Comparison of ENCODE assay signal across 26 cellular contexts in the genomic region with DNA sequence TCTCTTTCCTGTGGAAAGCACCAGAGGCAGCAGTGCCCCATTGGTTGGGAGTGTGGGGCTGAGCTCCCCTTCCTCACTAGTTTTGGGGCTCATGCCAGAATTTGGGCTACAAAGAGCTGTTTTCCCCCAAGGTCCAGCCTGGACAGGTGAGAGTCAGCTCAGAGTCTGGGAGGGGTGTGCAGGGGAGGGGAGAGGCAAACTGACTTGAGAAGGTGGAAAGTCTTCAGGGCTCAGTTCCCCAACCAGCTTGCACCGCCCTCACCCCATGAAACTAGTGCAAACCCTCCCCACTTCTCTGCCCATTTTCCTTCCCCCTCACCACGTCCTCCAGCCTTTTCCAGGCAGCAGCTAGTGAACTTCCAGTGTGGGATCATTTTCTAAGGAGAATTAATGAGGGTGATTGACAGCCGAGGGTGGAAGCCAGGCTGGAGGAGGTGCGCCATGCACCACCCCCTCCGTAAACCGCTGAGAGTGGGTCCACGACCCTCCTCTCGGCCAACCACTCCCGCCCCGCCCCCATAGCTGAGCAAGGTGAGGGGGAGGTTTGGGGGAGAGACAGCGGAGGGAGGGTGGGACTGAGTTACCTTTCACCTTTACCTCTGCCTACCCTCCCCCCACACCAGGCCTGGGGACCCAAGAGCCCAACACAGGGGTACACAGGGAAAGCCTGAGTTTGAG. TPM values are rescaled to one million over a fixed set of nuclear protein-coding genes. Genes with fewer than 3 reads are reported as not detected.
"Had no signal": no experiment of that assay in that cellular context is flagged by ENCODE, and none has a peak within 500 bp of the region (broad histone marks: within the 10 kb centered on the region; RNA-seq: fewer than 3 reads in every experiment).

No MANE protein-coding gene starts in this region.

- H3K36me3 ChIP-seq: brain microvascular endothelial cell, colonic mucosa, left lung, suprapubic skin, transverse colon had no signal

- H3K9me3 Mint-ChIP-seq: central memory CD8-positive, alpha-beta T cell; endodermal cell; stimulated activated naive CD8-positive, alpha-beta T cell treated with anti-CD3 and anti-CD28 coated beads, Interleukin-15, amount 100 ng/mL, for 72 hours had no signal

- DNase-seq: activated CD4-positive, alpha-beta T cell treated with anti-CD3 and anti-CD28 coated beads for 48 hours; activated CD8-positive, alpha-beta memory T cell treated with anti-CD3 and anti-CD28 coated beads, Interleukin-2, amount 50 U/mL, for 4 hours; activated effector memory CD4-positive, alpha-beta T cell treated with Interleukin-2 at 50 U/mL for 16 hours; activated naive CD4-positive, alpha-beta T cell treated with anti-CD3 and anti-CD28 coated beads, Interleukin-2, amount 50 U/mL, for 16 hours; activated T-cell treated with anti-CD3 and anti-CD28 coated beads, Interleukin-2, amount 50 U/mL, for 4 hours; aorta; brain microvascular endothelial cell; colonic mucosa; endodermal cell; foreskin fibroblast; kidney; psoas muscle; stimulated activated CD4-positive, alpha-beta T cell treated with anti-CD3 and anti-CD28 coated beads, Interleukin-2, amount 100 ng/mL, for 48 hours; stimulated activated naive CD8-positive, alpha-beta T cell treated with anti-CD3 and anti-CD28 coated beads, Interleukin-15, amount 100 ng/mL, for 72 hours; transverse colon had no signal

- H3K9me3 ChIP-seq: colonic mucosa, left lung, psoas muscle, suprapubic skin, transverse colon had no signal

- H3K27ac ChIP-seq: brain microvascular endothelial cell, colonic mucosa, epithelial cell of prostate, hepatocyte, left lung, psoas muscle, suprapubic skin, transverse colon had no signal

- H3K4me3 Mint-ChIP-seq: activated T-cell treated with anti-CD3 and anti-CD28 coated beads, Interleukin-2, amount 50 U/mL, for 4 hours; central memory CD8-positive, alpha-beta T cell had no signal

- H3K27ac Mint-ChIP-seq: endodermal cell; stimulated activated naive CD8-positive, alpha-beta T cell treated with anti-CD3 and anti-CD28 coated beads, Interleukin-15, amount 100 ng/mL, for 72 hours had no signal

- ATAC-seq: activated T-cell treated with anti-CD3 and anti-CD28 coated beads, Interleukin-2, amount 50 U/mL, for 4 hours; left lung; psoas muscle; right cardiac atrium; stimulated activated naive CD8-positive, alpha-beta T cell treated with anti-CD3 and anti-CD28 coated beads, Interleukin-15, amount 100 ng/mL, for 72 hours had no signal

- H3K4me3 ChIP-seq: colonic mucosa, hepatocyte, left lung, psoas muscle, suprapubic skin, transverse colon had no signal

RNA-seq across cellular contexts. Expression of a gene that starts 6.3 kb away (rescaled TPM):
- total RNA-seq: lung microvascular endothelial cell, myocyte, psoas muscle, skeletal muscle tissue, transverse colon had no signal
- polyA plus RNA-seq: neural cell, psoas muscle had no signal

RNA-seq across cellular contexts. Expression of a gene that starts 32.3 kb away (rescaled TPM):
- total RNA-seq: lung microvascular endothelial cell; psoas muscle; skeletal muscle tissue; T-helper 2 cell treated with Interferon-gamma antibody and Interleukin-4, amounts not matched to agents 100 ng/mL and 5 ng/mL, for 36 hours; transverse colon had no signal
- polyA plus RNA-seq: neural cell had no signal
